Comparison of ENCODE assay signal across 16 cellular contexts in genomic region chr4:136992032-136992431, GRCh38.
"Had no signal": no experiment of that assay in that cellular context is flagged by ENCODE, and none has a peak within 500 bp of the region (broad histone marks: within the 10 kb centered on the region; RNA-seq: fewer than 3 reads in every experiment).

No MANE protein-coding gene starts in this region.

- H3K9me3 ChIP-seq: esophagus muscularis mucosa, mucosa of descending colon, ovary had no signal

- H3K27ac Mint-ChIP-seq: naive thymus-derived CD8-positive, alpha-beta T cell had no signal

- H3K27me3 ChIP-seq: dorsolateral prefrontal cortex, esophagus muscularis mucosa, gastroesophageal sphincter, ovary had no signal

- H3K27ac ChIP-seq: dorsolateral prefrontal cortex, esophagus muscularis mucosa, gastroesophageal sphincter, ovary had no signal

- DNase-seq: cortex of kidney; dorsolateral prefrontal cortex; effector CD8-positive, alpha-beta T cell; glutamatergic neuron; mammary epithelial cell; mucosa of descending colon; naive thymus-derived CD8-positive, alpha-beta T cell; ovary; right cardiac atrium; small intestine; stimulated activated CD4-positive, alpha-beta T cell treated with anti-CD3 and anti-CD28 coated beads, Interleukin-12 subunit alpha, Interleukin-12 subunit beta, amount 100 ng/mL, for 4 hours; stimulated activated naive CD4-positive, alpha-beta T cell treated with Interleukin-2 at 50 U/mL for 16 hours; trophoblast cell had no signal

- H3K27me3 Mint-ChIP-seq: naive thymus-derived CD8-positive, alpha-beta T cell had no signal

- H3K4me3 Mint-ChIP-seq: naive thymus-derived CD8-positive, alpha-beta T cell had no signal

- ATAC-seq: gastroesophageal sphincter; left lobe of liver; mucosa of descending colon; naive thymus-derived CD8-positive, alpha-beta T cell; right cardiac atrium had no signal

- H3K4me1 Mint-ChIP-seq: naive thymus-derived CD8-positive, alpha-beta T cell had no signal

- H3K4me1 ChIP-seq: esophagus muscularis mucosa, gastroesophageal sphincter had no signal

- H3K36me3 Mint-ChIP-seq: naive thymus-derived CD8-positive, alpha-beta T cell had no signal

- H3K4me3 ChIP-seq: dorsolateral prefrontal cortex, esophagus muscularis mucosa, gastroesophageal sphincter, mucosa of descending colon, ovary had no signal

- H3K36me3 ChIP-seq: esophagus muscularis mucosa, gastroesophageal sphincter, ovary had no signal
